ENCODE assay signal across 12 cellular contexts in the genomic region with DNA sequence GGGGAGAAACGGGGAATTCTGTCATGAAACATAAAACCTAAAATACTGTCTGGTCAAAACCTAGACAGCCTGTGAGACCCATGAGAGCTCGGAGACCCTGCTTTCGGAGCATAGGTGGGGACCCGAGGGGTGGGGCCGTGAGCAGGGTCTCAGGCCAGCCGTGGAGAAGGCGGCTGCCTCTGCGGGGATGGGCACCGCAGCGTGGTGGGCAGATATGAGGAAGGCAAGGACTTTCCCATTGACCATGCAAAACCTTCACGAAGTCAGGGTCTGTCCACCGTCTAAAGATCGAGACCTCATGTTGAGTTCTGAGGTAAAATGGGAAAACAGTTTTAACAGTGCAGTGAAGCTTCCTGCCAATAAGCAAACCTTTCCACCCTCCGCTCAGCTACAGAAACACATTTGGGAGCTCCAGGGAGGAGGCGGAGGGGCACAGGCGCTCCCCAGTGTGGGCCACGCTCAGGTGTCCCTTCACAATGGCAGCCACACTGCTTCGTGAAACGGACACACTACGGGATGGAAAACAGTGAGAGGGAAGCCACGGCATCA.
DNase-seq lines count a peak whose midpoint lies in the region; ATAC-seq and TF ChIP-seq lines count a peak whose summit lies in the region.
"Had no signal": no experiment of that assay in that cellular context is flagged by ENCODE, and none has a peak within 500 bp of the region (broad histone marks: within the 10 kb centered on the region; RNA-seq: fewer than 3 reads in every experiment).

No MANE protein-coding gene starts in this region.

- in situ Hi-C loops in astrocyte of the cerebellum (cut with HindIII; ENCODE audit: low sequenced_read_pairs) = no loop called here

- peaks cover 50% of the 10 kb centered on the region for H3K4me1 Mint-ChIP-seq in nephron

- TF ChIP-seq CTCF in astrocyte of the cerebellum (IDR thresholded peaks at IDR 0.05; ENCODE audit: low read depth, low read length, missing control alignments) (no peak), fibroblast of pulmonary artery (IDR thresholded peaks at IDR 0.05; ENCODE audit: low read length, missing control alignments) (no peak), nephron (IDR thresholded peaks at IDR 0.05; ENCODE audit: unreplicated experiment in 3 of 3) (no peak), tibial artery (IDR thresholded peaks at IDR 0.05) (no peak)

- H3K4me3 Mint-ChIP-seq in nephron = no peak overlapping the region
- H3K4me3 Mint-ChIP-seq: activated T-helper 1 cell treated with anti-CD3 and anti-CD28 coated beads, Interleukin-12 subunit alpha, Interleukin-12 subunit beta, Interleukin-2, Interleukin-4 antibody, amounts not matched to agents 30 ng/mL and 10 ng/mL and 1 ng/mL, durations not matched to agents 14 hours and 24 hours and 36 hours had no signal

- DNase-seq in astrocyte of the cerebellum (ENCODE audit: low read depth) = no peak
- no peak for DNase-seq in fibroblast of pulmonary artery (ENCODE audit: low read depth)
- DNase-seq in tibial artery = peak in 1 of 2 donors; percentile 74
- DNase-seq in stimulated activated CD8-positive, alpha-beta memory T cell treated with anti-CD3 and anti-CD28 coated beads, Interleukin-4, amount 100 ng/mL, for 48 hours = no peak
- no peak for DNase-seq in HuH-7.5 (ENCODE audit: low spot score)
- DNase-seq: foreskin melanocyte, NCI-H446 treated with DMSO at 0.1 percent for 48 hours, PC-3 had no signal

- H3K36me3 ChIP-seq in tibial artery = peaks cover 10 to 17% (median 10%) of the 10 kb centered on the region in 3 donors

- peaks cover 2% of the 10 kb centered on the region for H3K9me3 Mint-ChIP-seq in nephron
- H3K9me3 Mint-ChIP-seq: activated T-helper 1 cell treated with anti-CD3 and anti-CD28 coated beads, Interleukin-12 subunit alpha, Interleukin-12 subunit beta, Interleukin-2, Interleukin-4 antibody, amounts not matched to agents 30 ng/mL and 10 ng/mL and 1 ng/mL, durations not matched to agents 14 hours and 24 hours and 36 hours had no signal

- ATAC-seq in HG03520 (IDR thresholded peaks at IDR 0.05; ENCODE audit: unreplicated experiment) (no peak), GM18517 (IDR thresholded peaks at IDR 0.05; ENCODE audit: unreplicated experiment) (no peak)
- ATAC-seq: PC-3 had no signal

- H3K27ac ChIP-seq in tibial artery = peak overlapping the region; percentile 84 to 89

- peaks cover 0 to 97% (median 65%) of the 10 kb centered on the region in 4 donors for H3K4me1 ChIP-seq in tibial artery

- H3K27me3 ChIP-seq in tibial artery = no peaks in the 10 kb centered on the region

- peak overlapping the region; percentile 33 to 89 (median 54) for H3K27ac Mint-ChIP-seq in nephron
- H3K27ac Mint-ChIP-seq: activated T-helper 1 cell treated with anti-CD3 and anti-CD28 coated beads, Interleukin-12 subunit alpha, Interleukin-12 subunit beta, Interleukin-2, Interleukin-4 antibody, amounts not matched to agents 30 ng/mL and 10 ng/mL and 1 ng/mL, durations not matched to agents 14 hours and 24 hours and 36 hours had no signal

- no peaks in the 10 kb centered on the region for H3K9me3 ChIP-seq in tibial artery

- H3K4me3 ChIP-seq in astrocyte of the cerebellum (ENCODE audit: low read depth, low read length) (peak overlapping the region; percentile 1), fibroblast of pulmonary artery (replicated peaks; ENCODE audit: low read depth, low read length) (peak overlapping the region; percentile 27), tibial artery (peak overlapping the region; percentile 22 to 38)

- intact Hi-C loops in tibial artery (cut with DNase I; ENCODE audit: low total_unique reads) = loop anchor here (5.0 to 10.0 kb wide), 2 partner anchors 35 to 83 kb away; no protein-coding TSS in a partner anchor

- peaks cover 9% of the 10 kb centered on the region for H3K27me3 Mint-ChIP-seq in nephron (ENCODE audit: low read depth)

- peaks cover 13% of the 10 kb centered on the region for H3K36me3 Mint-ChIP-seq in nephron (ENCODE audit: low read depth)
